In genomic region chr3:4355401-4356224, GRCh38 we compare ENCODE assay signal across 10 cellular contexts. TPM values are rescaled to one million over a fixed set of nuclear protein-coding genes. Genes with fewer than 3 reads are reported as not detected.
DNase-seq lines count a peak whose midpoint lies in the region; ATAC-seq and TF ChIP-seq lines count a peak whose summit lies in the region.
"Had no signal": no experiment of that assay in that cellular context is flagged by ENCODE, and none has a peak within 500 bp of the region (broad histone marks: within the 10 kb centered on the region; RNA-seq: fewer than 3 reads in every experiment).

No MANE protein-coding gene starts in this region.

- ATAC-seq in SK-N-SH treated with all-trans-retinoic acid at 6 μM for 48 hours (peak; percentile 11; the same call in 2 of the 3 replicates), left ventricle myocardium superior (peak; percentile 9), HG03139 (IDR thresholded peaks at IDR 0.05; ENCODE audit: unreplicated experiment) (no peak), GM21447 (IDR thresholded peaks at IDR 0.05; ENCODE audit: unreplicated experiment) (no peak)

- intact Hi-C loops in left ventricle myocardium superior (cut with micrococcal nuclease), result no loop called here
- intact Hi-C loops in ovary (cut with DNase I), result loop anchor here (10.0 kb wide), 3 partner anchors 139 to 279 kb away; partner anchors contain the start of gene ITPR1 (in 2 of the 4)

- TF ChIP-seq POLR2A in ovary (IDR thresholded peaks at IDR 0.05), result no peak

- H3K36me3 ChIP-seq in ovary, result no peaks in the 10 kb centered on the region

- H3K27me3 ChIP-seq in ovary, result no peaks in the 10 kb centered on the region

- TF ChIP-seq EP300 in ovary (IDR thresholded peaks at IDR 0.05), result no peak

- no peak overlapping the region for H3K27ac ChIP-seq in ovary

- H3K4me1 ChIP-seq in ovary (ENCODE audit: insufficient read depth), result peaks cover 24% of the 10 kb centered on the region

- WGBS in ovary, 3 donors, result 27 to 39% (median 31%) methylated on average over 6 of the region's 6 CpGs

- no peak for TF ChIP-seq CTCF in ovary (IDR thresholded peaks at IDR 0.05)

- DNase-seq in HT-29 (ENCODE audit: low spot score) (peak; percentile 65), left ventricle myocardium superior (peak; percentile 50), ovary (peak; percentile 58 to 81 (median 68)), H4 (ENCODE audit: low spot score) (no peak), NCI-H1436 treated with DMSO at 0.1 percent for 48 hours (lab: John Stamatoyannopoulos, UW) (no peak)
- DNase-seq: HFFc6, NCI-H2171 treated with DMSO at 0.1 percent for 48 hours had no signal

- no peak overlapping the region for H3K4me3 ChIP-seq in ovary

- H3K9me3 ChIP-seq in ovary, result no peaks in the 10 kb centered on the region

TF ChIP-seq in SK-N-SH treated with all-trans-retinoic acid at 6 μM for 48 hours, 23 proteins besides CTCF, POLR2A, EP300 and RAD21:
- TF ChIP-seq CSDC2 (CRISPR knock-in tag; IDR thresholded peaks at IDR 0.05) (no peak), OSR1 (CRISPR knock-in tag; IDR thresholded peaks at IDR 0.05) (no peak), CREB5 (CRISPR knock-in tag; IDR thresholded peaks at IDR 0.05; ENCODE audit: low read depth) (no peak), ARNTL (CRISPR knock-in tag; IDR thresholded peaks at IDR 0.05; ENCODE audit: borderline replicate concordance, low read depth) (no peak), TOX (CRISPR knock-in tag; IDR thresholded peaks at IDR 0.05; ENCODE audit: borderline replicate concordance) (no peak), SNAI2 (CRISPR knock-in tag; IDR thresholded peaks at IDR 0.05) (no peak), CSRNP3 (CRISPR knock-in tag; IDR thresholded peaks at IDR 0.05) (no peak), ZNF565 (CRISPR knock-in tag; conservative IDR thresholded peaks at IDR 0.05; ENCODE audit: low read depth) (no peak), ZFP30 (CRISPR knock-in tag; IDR thresholded peaks at IDR 0.05) (no peak), PPARA (CRISPR knock-in tag; IDR thresholded peaks at IDR 0.05; ENCODE audit: borderline replicate concordance) (no peak), ZFP3 (CRISPR knock-in tag; IDR thresholded peaks at IDR 0.05) (no peak), RARB (CRISPR knock-in tag; IDR thresholded peaks at IDR 0.05) (no peak)
- TF ChIP-seq, protein P1, sequence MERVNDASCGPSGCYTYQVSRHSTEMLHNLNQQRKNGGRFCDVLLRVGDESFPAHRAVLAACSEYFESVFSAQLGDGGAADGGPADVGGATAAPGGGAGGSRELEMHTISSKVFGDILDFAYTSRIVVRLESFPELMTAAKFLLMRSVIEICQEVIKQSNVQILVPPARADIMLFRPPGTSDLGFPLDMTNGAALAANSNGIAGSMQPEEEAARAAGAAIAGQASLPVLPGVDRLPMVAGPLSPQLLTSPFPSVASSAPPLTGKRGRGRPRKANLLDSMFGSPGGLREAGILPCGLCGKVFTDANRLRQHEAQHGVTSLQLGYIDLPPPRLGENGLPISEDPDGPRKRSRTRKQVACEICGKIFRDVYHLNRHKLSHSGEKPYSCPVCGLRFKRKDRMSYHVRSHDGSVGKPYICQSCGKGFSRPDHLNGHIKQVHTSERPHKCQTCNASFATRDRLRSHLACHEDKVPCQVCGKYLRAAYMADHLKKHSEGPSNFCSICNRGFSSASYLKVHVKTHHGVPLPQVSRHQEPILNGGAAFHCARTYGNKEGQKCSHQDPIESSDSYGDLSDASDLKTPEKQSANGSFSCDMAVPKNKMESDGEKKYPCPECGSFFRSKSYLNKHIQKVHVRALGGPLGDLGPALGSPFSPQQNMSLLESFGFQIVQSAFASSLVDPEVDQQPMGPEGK (CRISPR knock-in tag; IDR thresholded peaks at IDR 0.05; ENCODE audit: borderline replicate concordance), result no peak
- TF ChIP-seq, protein P2, sequence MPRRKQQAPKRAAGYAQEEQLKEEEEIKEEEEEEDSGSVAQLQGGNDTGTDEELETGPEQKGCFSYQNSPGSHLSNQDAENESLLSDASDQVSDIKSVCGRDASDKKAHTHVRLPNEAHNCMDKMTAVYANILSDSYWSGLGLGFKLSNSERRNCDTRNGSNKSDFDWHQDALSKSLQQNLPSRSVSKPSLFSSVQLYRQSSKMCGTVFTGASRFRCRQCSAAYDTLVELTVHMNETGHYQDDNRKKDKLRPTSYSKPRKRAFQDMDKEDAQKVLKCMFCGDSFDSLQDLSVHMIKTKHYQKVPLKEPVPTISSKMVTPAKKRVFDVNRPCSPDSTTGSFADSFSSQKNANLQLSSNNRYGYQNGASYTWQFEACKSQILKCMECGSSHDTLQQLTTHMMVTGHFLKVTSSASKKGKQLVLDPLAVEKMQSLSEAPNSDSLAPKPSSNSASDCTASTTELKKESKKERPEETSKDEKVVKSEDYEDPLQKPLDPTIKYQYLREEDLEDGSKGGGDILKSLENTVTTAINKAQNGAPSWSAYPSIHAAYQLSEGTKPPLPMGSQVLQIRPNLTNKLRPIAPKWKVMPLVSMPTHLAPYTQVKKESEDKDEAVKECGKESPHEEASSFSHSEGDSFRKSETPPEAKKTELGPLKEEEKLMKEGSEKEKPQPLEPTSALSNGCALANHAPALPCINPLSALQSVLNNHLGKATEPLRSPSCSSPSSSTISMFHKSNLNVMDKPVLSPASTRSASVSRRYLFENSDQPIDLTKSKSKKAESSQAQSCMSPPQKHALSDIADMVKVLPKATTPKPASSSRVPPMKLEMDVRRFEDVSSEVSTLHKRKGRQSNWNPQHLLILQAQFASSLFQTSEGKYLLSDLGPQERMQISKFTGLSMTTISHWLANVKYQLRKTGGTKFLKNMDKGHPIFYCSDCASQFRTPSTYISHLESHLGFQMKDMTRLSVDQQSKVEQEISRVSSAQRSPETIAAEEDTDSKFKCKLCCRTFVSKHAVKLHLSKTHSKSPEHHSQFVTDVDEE (CRISPR knock-in tag; IDR thresholded peaks at IDR 0.05), result no peak

RNA-seq across cellular contexts. Expression of gene SETMAR, which starts 52.4 kb away (rescaled TPM):
- 5.6 and 8.1 TPM in 2 replicates for total RNA-seq in HT-29 (2014; rRNA removed; shearing (Covaris generic))
- total RNA-seq in left ventricle myocardium superior (14.6 TPM), ovary (10 to 100 TPM; 17.9 to 38.5 (median 28.6) TPM)
- polyA plus RNA-seq in ovary, result 10 to 100 TPM; 33.4 to 40.6 TPM
- total RNA-seq in H4 (2014; rRNA removed; shearing (Covaris generic)), result 40.8 and 51.6 TPM in 2 replicates

Comparison
In these comparisons a context has a peak if more than half of its experiments do, and no peak if none do; other contexts are left out.
1. DNase-seq: peak in HT-29 (single experiment), left ventricle myocardium superior (single experiment) and ovary (5 of 5); none in H4 (single experiment) and NCI-H1436 treated with DMSO at 0.1 percent for 48 hours (single experiment).
2. ATAC-seq: peak in SK-N-SH treated with all-trans-retinoic acid at 6 μM for 48 hours (single experiment) and left ventricle myocardium superior (single experiment); none in HG03139 (single experiment) and GM21447 (single experiment).